Comparison of ENCODE assay signal across 30 cellular contexts in the genomic region with DNA sequence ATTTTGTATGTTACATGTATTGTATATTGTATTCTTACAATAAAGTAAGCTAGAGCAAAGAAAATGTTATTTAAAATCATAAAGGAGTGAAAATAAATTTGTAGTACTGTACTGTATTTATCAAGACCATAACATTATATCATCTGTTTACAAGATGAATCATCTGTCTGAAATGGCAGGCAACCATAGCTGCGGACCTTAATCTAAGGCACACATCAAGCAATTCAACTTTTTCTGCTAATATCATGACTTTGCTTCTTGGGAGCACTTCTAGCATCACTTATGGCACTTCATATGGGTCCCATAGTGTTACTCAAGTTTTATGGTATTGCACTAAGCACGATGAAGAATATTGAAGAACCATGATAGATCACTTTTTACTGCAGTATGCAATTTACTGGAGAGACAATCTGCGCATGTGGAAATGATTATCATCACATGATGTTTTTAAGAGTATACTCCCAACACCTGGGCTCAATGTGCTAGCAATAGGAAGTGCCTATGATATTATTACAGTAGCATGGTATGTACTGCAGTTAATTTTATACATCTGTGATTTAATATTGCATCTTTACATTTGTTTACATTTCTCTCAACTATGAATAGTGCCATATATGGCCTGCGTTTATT.
A peak's percentile ranks its signal among the peaks of the same experiment; 100 is the strongest.
DNase-seq lines count a peak whose midpoint lies in the region; FAIRE-seq and TF ChIP-seq lines count a peak whose summit lies in the region.
"Had no signal": no experiment of that assay in that cellular context is flagged by ENCODE, and none has a peak within 500 bp of the region (broad histone marks: within the 10 kb centered on the region; RNA-seq: fewer than 3 reads in every experiment).

No MANE protein-coding gene starts in this region.

- H4K20me1 ChIP-seq in astrocyte (ENCODE audit: insufficient read depth, low read length) = no peaks in the 10 kb centered on the region

- DNase-seq in MCF 10A (ENCODE audit: unreplicated experiment) (peak; percentile 4), breast epithelium (ENCODE audit: low spot score in 2 of 2) (no peak), astrocyte (ENCODE audit: low read depth) (peak; percentile 33), fibroblast of peridontal ligament (ENCODE audit: extremely low read depth) (peak; percentile 52), GDM1 (lab: John Stamatoyannopoulos, UW) (no peak), Peyer's patch (no peak), GM20000 (ENCODE audit: low spot score) (no peak), HK-2 (ENCODE audit: unreplicated experiment) (no peak)
- DNase-seq: 8988T; activated CD4-positive, alpha-beta T cell treated with anti-CD3 and anti-CD28 coated beads, Interleukin-2, amount 10 ng/mL, durations not matched to agents 7 days and 5 days; activated naive CD4-positive, alpha-beta T cell; activated T-cell treated with anti-CD3 and anti-CD28 coated beads, Interleukin-2, amount 50 U/mL, for 48 hours; amniotic stem cell; BE2C; Caco-2; central memory CD4-positive, alpha-beta T cell; dorsolateral prefrontal cortex; gastrocnemius medialis; Karpas-422; mesendoderm; NCI-H1092; NCI-H187 treated with DMSO at 0.1 percent for 48 hours; NCI-H526 treated with DMSO at 0.1 percent for 48 hours; psoas muscle; WERI-Rb-1 had no signal

- peak; percentile 49 for FAIRE-seq in astrocyte (lab: Jason Lieb, UNC)
- FAIRE-seq: endothelial cell of umbilical vein, HTR-8/SVneo had no signal

- H2AFZ ChIP-seq in astrocyte (ENCODE audit: low read depth, low read length) = no peak overlapping the region
- H2AFZ ChIP-seq: hepatocyte had no signal

- intact Hi-C loops in MCF 10A (cut with micrococcal nuclease) (no loop called here), breast epithelium (cut with DNase I; ENCODE audit: low total_unique reads) (no loop called here)

- H3K4me2 ChIP-seq in astrocyte (ENCODE audit: low read length) = peak overlapping the region; percentile 8
- H3K4me2 ChIP-seq: hepatocyte had no signal

- H3K4me3 Mint-ChIP-seq in MCF 10A (ENCODE audit: unreplicated experiment) (no peak overlapping the region), astrocyte (ENCODE audit: unreplicated experiment) (no peak overlapping the region)
- H3K4me3 Mint-ChIP-seq: activated CD4-positive, alpha-beta T cell treated with anti-CD3 and anti-CD28 coated beads, Interleukin-2, amount 10 ng/mL, durations not matched to agents 7 days and 5 days had no signal

- TF ChIP-seq POLR2A in breast epithelium (IDR thresholded peaks at IDR 0.05) = no peak
- TF ChIP-seq POLR2A in Peyer's patch (IDR thresholded peaks at IDR 0.05) = no peak

- CTCF ChIA-PET in MCF 10A (lab: Yijun Ruan, JAX) = no interaction called here

- no peak overlapping the region for H3K27ac ChIP-seq in breast epithelium
- H3K27ac ChIP-seq in astrocyte (ENCODE audit: low read depth, low read length) = peak overlapping the region; percentile 10
- H3K27ac ChIP-seq in Peyer's patch = no peak overlapping the region
- H3K27ac ChIP-seq: dorsolateral prefrontal cortex, gastrocnemius medialis, hepatocyte, neutrophil, psoas muscle, tibial nerve, WERI-Rb-1 had no signal

- H3K36me3 ChIP-seq in breast epithelium (no peaks in the 10 kb centered on the region), astrocyte (ENCODE audit: insufficient read depth, low read length) (no peaks in the 10 kb centered on the region), Peyer's patch (no peaks in the 10 kb centered on the region)
- H3K36me3 ChIP-seq: BE2C, gastrocnemius medialis, neutrophil, tibial nerve, WERI-Rb-1 had no signal

- POLR2A ChIA-PET in MCF 10A (lab: Yijun Ruan, JAX) = no interaction called here

- TF ChIP-seq CTCF in MCF 10A (IDR thresholded peaks at IDR 0.05; ENCODE audit: unreplicated experiment) = no peak
- TF ChIP-seq CTCF in breast epithelium (IDR thresholded peaks at IDR 0.05) = no peak
- no peak for TF ChIP-seq CTCF in astrocyte (IDR thresholded peaks at IDR 0.05; ENCODE audit: insufficient read depth, low read depth, low read length)
- no peak for TF ChIP-seq CTCF in Peyer's patch (IDR thresholded peaks at IDR 0.05)
- no peak for TF ChIP-seq CTCF in GM20000 (IDR thresholded peaks at IDR 0.05; ENCODE audit: extremely low read depth, missing control alignments)

- H3K4me1 ChIP-seq in breast epithelium (no peaks in the 10 kb centered on the region), astrocyte (ENCODE audit: insufficient read depth, low read length) (peaks cover 7% of the 10 kb centered on the region), Peyer's patch (no peaks in the 10 kb centered on the region)
- H3K4me1 ChIP-seq: BE2C, gastrocnemius medialis, psoas muscle, tibial nerve had no signal

- no peaks in the 10 kb centered on the region for H3K79me2 ChIP-seq in astrocyte (ENCODE audit: insufficient read depth, low read length)

- H3K9me3 ChIP-seq in breast epithelium = no peaks in the 10 kb centered on the region
- H3K9me3 ChIP-seq in astrocyte (ENCODE audit: insufficient read depth, low read depth, low read length) = no peaks in the 10 kb centered on the region
- no peaks in the 10 kb centered on the region for H3K9me3 ChIP-seq in Peyer's patch
- H3K9me3 ChIP-seq: BE2C, Caco-2, gastrocnemius medialis, neutrophil, psoas muscle, tibial nerve had no signal

- BruUV-seq in MCF 10A (replicated peaks; lab: Mats Ljungman, UMichigan) = no TSS peak

- no peak overlapping the region for H3K9ac ChIP-seq in astrocyte (ENCODE audit: low read length)

- no peaks in the 10 kb centered on the region for H3K27me3 ChIP-seq in breast epithelium
- no peaks in the 10 kb centered on the region for H3K27me3 ChIP-seq in astrocyte (ENCODE audit: insufficient read depth, low read length)
- no peaks in the 10 kb centered on the region for H3K27me3 ChIP-seq in Peyer's patch
- H3K27me3 ChIP-seq: BE2C, dorsolateral prefrontal cortex, gastrocnemius medialis, hepatocyte, neutrophil, tibial nerve had no signal

- no peaks in the 10 kb centered on the region for H3K27me3 Mint-ChIP-seq in MCF 10A (ENCODE audit: insufficient read depth, unreplicated experiment)
- no peaks in the 10 kb centered on the region for H3K27me3 Mint-ChIP-seq in astrocyte (ENCODE audit: low read depth, unreplicated experiment)

- H3K4me3 ChIP-seq in breast epithelium = no peak overlapping the region
- H3K4me3 ChIP-seq in astrocyte (ENCODE audit: insufficient read depth, low read depth, low read length) = no peak overlapping the region
- H3K4me3 ChIP-seq in Peyer's patch = no peak overlapping the region
- H3K4me3 ChIP-seq: dorsolateral prefrontal cortex, gastrocnemius medialis, hepatocyte, psoas muscle, tibial nerve had no signal

- H3K27ac Mint-ChIP-seq in MCF 10A (ENCODE audit: low read depth, unreplicated experiment) = no peak overlapping the region
- H3K27ac Mint-ChIP-seq in astrocyte (ENCODE audit: unreplicated experiment) = no peak overlapping the region
- H3K27ac Mint-ChIP-seq: activated CD4-positive, alpha-beta T cell treated with anti-CD3 and anti-CD28 coated beads, Interleukin-2, amount 10 ng/mL, durations not matched to agents 7 days and 5 days had no signal

- no peaks in the 10 kb centered on the region for H3K9me3 Mint-ChIP-seq in MCF 10A (ENCODE audit: unreplicated experiment)
- H3K9me3 Mint-ChIP-seq in astrocyte (ENCODE audit: unreplicated experiment) = peaks cover 2% of the 10 kb centered on the region
- H3K9me3 Mint-ChIP-seq: activated CD4-positive, alpha-beta T cell treated with anti-CD3 and anti-CD28 coated beads, Interleukin-2, amount 10 ng/mL, durations not matched to agents 7 days and 5 days had no signal

- H3K36me3 Mint-ChIP-seq in MCF 10A (ENCODE audit: insufficient read depth, unreplicated experiment) = no peaks in the 10 kb centered on the region
- no peaks in the 10 kb centered on the region for H3K36me3 Mint-ChIP-seq in astrocyte (ENCODE audit: low read depth, unreplicated experiment)

- H3K4me1 Mint-ChIP-seq in MCF 10A (ENCODE audit: insufficient read depth, unreplicated experiment) = no peaks in the 10 kb centered on the region
- H3K4me1 Mint-ChIP-seq in astrocyte (ENCODE audit: low read depth, unreplicated experiment) = peaks cover 8% of the 10 kb centered on the region
- H3K4me1 Mint-ChIP-seq: activated CD4-positive, alpha-beta T cell treated with anti-CD3 and anti-CD28 coated beads, Interleukin-2, amount 10 ng/mL, durations not matched to agents 7 days and 5 days had no signal

Comparison
In these comparisons a context has a peak if more than half of its experiments do, and no peak if none do; other contexts are left out.
1. DNase-seq: peak in MCF 10A (single experiment), astrocyte (single experiment) and fibroblast of peridontal ligament (single experiment); none in breast epithelium (0 of 2), GDM1 (single experiment), Peyer's patch (0 of 3), GM20000 (single experiment) and HK-2 (single experiment).